In genomic region chr2:28276807-28277206, GRCh38 we compare ENCODE assay signal across 12 cellular contexts.
DNase-seq lines count a peak whose midpoint lies in the region; ATAC-seq and TF ChIP-seq lines count a peak whose summit lies in the region.
"Had no signal": no experiment of that assay in that cellular context is flagged by ENCODE, and none has a peak within 500 bp of the region (broad histone marks: within the 10 kb centered on the region; RNA-seq: fewer than 3 reads in every experiment).

No MANE protein-coding gene starts in this region.

- no peaks in the 10 kb centered on the region for H3K9me3 ChIP-seq in RWPE2 (ENCODE audit: severe bottlenecking)
- H3K9me3 ChIP-seq in esophagus squamous epithelium, result no peaks in the 10 kb centered on the region
- H3K9me3 ChIP-seq in psoas muscle, result no peaks in the 10 kb centered on the region
- H3K9me3 ChIP-seq in mucosa of descending colon, result no peaks in the 10 kb centered on the region
- H3K9me3 ChIP-seq: body of pancreas had no signal

- H3K27ac ChIP-seq in RWPE2 (ENCODE audit: poor library complexity, severe bottlenecking) (peak overlapping the region; percentile 96), esophagus squamous epithelium (peak overlapping the region; percentile 78 to 93 (median 90)), psoas muscle (peak overlapping the region; percentile 76)
- H3K27ac ChIP-seq: body of pancreas had no signal

- intact Hi-C loops in esophagus squamous epithelium (cut with DNase I) (loop anchor here (5.0 kb wide), 1 partner anchor 115 kb away; the partner anchor contains the start of gene FOSL2), psoas muscle (cut with DNase I) (loop anchor here in 1 of 2 donors (2.0 kb wide), 1 partner anchor 116 kb away; the partner anchor contains the start of gene FOSL2), mucosa of descending colon (cut with DNase I, micrococcal nuclease) (no loop called here)

- DNase-seq in Daoy (ENCODE audit: low read depth) (peak; percentile 41), RWPE2 (ENCODE audit: low spot score) (no peak), esophagus squamous epithelium (lab: John Stamatoyannopoulos, UW) (no peak), psoas muscle (peak; percentile 18 to 70), NCI-H2029 (lab: John Stamatoyannopoulos, UW) (no peak), mucosa of descending colon (no peak)
- DNase-seq: body of pancreas; effector CD8-positive, alpha-beta T cell; NCI-H526 treated with DMSO at 0.1 percent for 48 hours; RPMI8226 had no signal

- TF ChIP-seq POLR2A in esophagus squamous epithelium (IDR thresholded peaks at IDR 0.05), result no peak

- H3K4me1 ChIP-seq in RWPE2 (ENCODE audit: insufficient read depth, poor library complexity, severe bottlenecking) (peaks cover 30% of the 10 kb centered on the region), esophagus squamous epithelium (peaks cover 28 to 92% (median 41%) of the 10 kb centered on the region in 3 donors), psoas muscle (peaks cover 27% of the 10 kb centered on the region), mucosa of descending colon (ENCODE audit: low read depth) (peaks cover 26% of the 10 kb centered on the region)
- H3K4me1 ChIP-seq: body of pancreas had no signal

- no peak overlapping the region for H3K4me3 ChIP-seq in RWPE2 (ENCODE audit: severe bottlenecking)
- no peak overlapping the region for H3K4me3 ChIP-seq in esophagus squamous epithelium
- H3K4me3 ChIP-seq in psoas muscle, result no peak overlapping the region
- no peak overlapping the region for H3K4me3 ChIP-seq in mucosa of descending colon
- H3K4me3 ChIP-seq: body of pancreas had no signal

- WGBS in esophagus squamous epithelium, 2 donors, result 63 to 69% methylated on average over 9 of the region's 9 CpGs
- WGBS in psoas muscle, 3 donors, result 54 to 68% (median 55%) methylated on average over 9 of the region's 9 CpGs

- no peaks in the 10 kb centered on the region for H3K27me3 ChIP-seq in RWPE2 (ENCODE audit: insufficient read depth, poor library complexity, severe bottlenecking)
- H3K27me3 ChIP-seq in esophagus squamous epithelium, result no peaks in the 10 kb centered on the region
- no peaks in the 10 kb centered on the region for H3K27me3 ChIP-seq in psoas muscle (ENCODE audit: insufficient read depth in 3 of 3, low read length in 2 of 3)
- H3K27me3 ChIP-seq: body of pancreas had no signal

- TF ChIP-seq CTCF in RWPE2 (IDR thresholded peaks at IDR 0.05; ENCODE audit: poor library complexity, severe bottlenecking) (no peak), esophagus squamous epithelium (IDR thresholded peaks at IDR 0.05) (no peak), psoas muscle (IDR thresholded peaks at IDR 0.05) (no peak), mucosa of descending colon (IDR thresholded peaks at IDR 0.05) (no peak)

- no peaks in the 10 kb centered on the region for H3K36me3 ChIP-seq in RWPE2 (ENCODE audit: low read depth)
- no peaks in the 10 kb centered on the region for H3K36me3 ChIP-seq in esophagus squamous epithelium
- no peaks in the 10 kb centered on the region for H3K36me3 ChIP-seq in psoas muscle (ENCODE audit: insufficient read depth in 1 of 2, low read depth in 1 of 2)
- H3K36me3 ChIP-seq in mucosa of descending colon (ENCODE audit: low read depth), result no peaks in the 10 kb centered on the region

- ATAC-seq in RWPE2 (ENCODE audit: low read depth) (no peak), psoas muscle (peak; percentile 78 to 88 (median 86)), mucosa of descending colon (no peak), GM19395 (IDR thresholded peaks at IDR 0.05; ENCODE audit: unreplicated experiment) (no peak), HG03460 (IDR thresholded peaks at IDR 0.05; ENCODE audit: unreplicated experiment) (no peak)
- ATAC-seq: body of pancreas had no signal

Comparison
In these comparisons a context has a peak if more than half of its experiments do, and no peak if none do; other contexts are left out.
1. DNase-seq: peak in Daoy (single experiment) and psoas muscle (2 of 2); none in RWPE2 (single experiment), esophagus squamous epithelium (single experiment), NCI-H2029 (single experiment) and mucosa of descending colon (0 of 3).
2. ATAC-seq: peak in psoas muscle (4 of 4); none in RWPE2 (single experiment), mucosa of descending colon (single experiment), GM19395 (single experiment) and HG03460 (single experiment).
3. Peak in every context shown above with its lines, with median percentiles within 50 percentile points of each other: H3K27ac ChIP-seq.